ENCODE assay signal across 1 cellular context in genomic region chr12:128543493-128543892, GRCh38.
TF ChIP-seq lines count a peak whose summit lies in the region.

No MANE protein-coding gene starts in this region.

TF ChIP-seq in H1, 55 proteins besides CTCF, POLR2A, EP300 and RAD21 (continued from another document):
- TF ChIP-seq, protein P1, sequence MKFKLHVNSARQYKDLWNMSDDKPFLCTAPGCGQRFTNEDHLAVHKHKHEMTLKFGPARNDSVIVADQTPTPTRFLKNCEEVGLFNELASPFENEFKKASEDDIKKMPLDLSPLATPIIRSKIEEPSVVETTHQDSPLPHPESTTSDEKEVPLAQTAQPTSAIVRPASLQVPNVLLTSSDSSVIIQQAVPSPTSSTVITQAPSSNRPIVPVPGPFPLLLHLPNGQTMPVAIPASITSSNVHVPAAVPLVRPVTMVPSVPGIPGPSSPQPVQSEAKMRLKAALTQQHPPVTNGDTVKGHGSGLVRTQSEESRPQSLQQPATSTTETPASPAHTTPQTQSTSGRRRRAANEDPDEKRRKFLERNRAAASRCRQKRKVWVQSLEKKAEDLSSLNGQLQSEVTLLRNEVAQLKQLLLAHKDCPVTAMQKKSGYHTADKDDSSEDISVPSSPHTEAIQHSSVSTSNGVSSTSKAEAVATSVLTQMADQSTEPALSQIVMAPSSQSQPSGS (IDR thresholded peaks at IDR 0.05; ENCODE audit: low read length): no peak
- no peak for TF ChIP-seq CBX5 (IDR thresholded peaks at IDR 0.05; ENCODE audit: low read depth, low read length)
- no peak for TF ChIP-seq EZH2 (IDR thresholded peaks at IDR 0.05; ENCODE audit: low read depth, low read length, severe bottlenecking)
- no peak for TF ChIP-seq POLR2AphosphoS5 (IDR thresholded peaks at IDR 0.05; ENCODE audit: low read depth, low read length)
- no peak for TF ChIP-seq PHF8 (conservative IDR thresholded peaks at IDR 0.05; ENCODE audit: low read depth, low read length)
- no peak for TF ChIP-seq TAF7 (optimal IDR thresholded peaks at IDR 0.05; ENCODE audit: borderline replicate concordance, low read depth, low read length)
- no peak for TF ChIP-seq RXRA (IDR thresholded peaks at IDR 0.05; ENCODE audit: insufficient read depth, low read depth, low read length)
- TF ChIP-seq FOSL1 (IDR thresholded peaks at IDR 0.05; ENCODE audit: insufficient read depth, low read depth, low read length): no peak
- no peak for TF ChIP-seq GTF2F1 (IDR thresholded peaks at IDR 0.05; ENCODE audit: borderline replicate concordance, low read depth, low read length)
